Comparison of ENCODE assay signal across 10 cellular contexts in genomic region chr9:97895695-97896332, GRCh38. TPM values are rescaled to one million over a fixed set of nuclear protein-coding genes. Genes with fewer than 3 reads are reported as not detected.
DNase-seq lines count a peak whose midpoint lies in the region.
"Had no signal": no experiment of that assay in that cellular context is flagged by ENCODE, and none has a peak within 500 bp of the region (broad histone marks: within the 10 kb centered on the region; RNA-seq: fewer than 3 reads in every experiment).

No MANE protein-coding gene starts in this region.

- CTCF ChIA-PET in activated naive CD4-positive, alpha-beta T cell treated with anti-CD3 and anti-CD28 coated beads for 36 hours (lab: Charles Lee) = interaction anchor here (0.7 to 12.9 kb wide), 9 partner anchors 7 to 182 kb away, joined by 3 to 170 read pairs (median 3); partner anchors contain the start of gene TRMO

- intact Hi-C loops in activated naive CD4-positive, alpha-beta T cell treated with anti-CD3 and anti-CD28 coated beads for 36 hours (cut with micrococcal nuclease) = no loop called here
- intact Hi-C loops in dendritic cell treated with granulocyte-macrophage colony-stimulating factor and Interleukin-4, amounts not matched to agents 40 ng/mL and 50 ng/mL, for 4 days (cut with micrococcal nuclease) = no loop called here

- 0 out of 2 replicates have a peak, but pooled peaks cover 2% of the 10 kb centered on the region for H3K9me3 ChIP-seq in MG63
- H3K9me3 ChIP-seq: tibial artery had no signal

- DNase-seq in activated naive CD4-positive, alpha-beta T cell treated with anti-CD3 and anti-CD28 coated beads for 36 hours = peak; percentile 64
- DNase-seq in activated naive CD4-positive, alpha-beta T cell (lab: John Stamatoyannopoulos, UW) = no peak
- DNase-seq in MG63 (peak; percentile 8), stromal cell of bone marrow (ENCODE audit: low read depth) (peak; percentile 25), NCI-H748 (lab: John Stamatoyannopoulos, UW; ENCODE audit: unreplicated experiment) (no peak), NCI-H1105 (lab: John Stamatoyannopoulos, UW) (no peak)
- no peak for DNase-seq in activated effector memory CD4-positive, alpha-beta T cell treated with Interleukin-2 at 50 U/mL for 16 hours
- DNase-seq: tibial artery had no signal

- no peaks in the 10 kb centered on the region for H3K27me3 ChIP-seq in MG63
- H3K27me3 ChIP-seq: tibial artery had no signal

- peaks cover 28% of the 10 kb centered on the region for H3K4me1 Mint-ChIP-seq in activated naive CD4-positive, alpha-beta T cell treated with anti-CD3 and anti-CD28 coated beads for 36 hours (ENCODE audit: low read depth)
- H3K4me1 Mint-ChIP-seq in dendritic cell treated with granulocyte-macrophage colony-stimulating factor and Interleukin-4, amounts not matched to agents 40 ng/mL and 50 ng/mL, for 4 days (ENCODE audit: low read depth) = peaks cover 12% of the 10 kb centered on the region

- no peaks in the 10 kb centered on the region for H3K36me3 Mint-ChIP-seq in activated naive CD4-positive, alpha-beta T cell treated with anti-CD3 and anti-CD28 coated beads for 36 hours (ENCODE audit: low read depth)
- H3K36me3 Mint-ChIP-seq in dendritic cell treated with granulocyte-macrophage colony-stimulating factor and Interleukin-4, amounts not matched to agents 40 ng/mL and 50 ng/mL, for 4 days (ENCODE audit: low read depth) = peaks cover 34% of the 10 kb centered on the region

- H3K36me3 ChIP-seq in MG63 = peaks cover 6% of the 10 kb centered on the region; the same call in 1 of the 2 replicates

- no peak overlapping the region for H3K4me3 ChIP-seq in MG63
- H3K4me3 ChIP-seq: tibial artery had no signal

- H3K27me3 Mint-ChIP-seq in activated naive CD4-positive, alpha-beta T cell treated with anti-CD3 and anti-CD28 coated beads for 36 hours (ENCODE audit: low read depth) = no peaks in the 10 kb centered on the region
- H3K27me3 Mint-ChIP-seq in dendritic cell treated with granulocyte-macrophage colony-stimulating factor and Interleukin-4, amounts not matched to agents 40 ng/mL and 50 ng/mL, for 4 days = no peaks in the 10 kb centered on the region

- peaks cover 3% of the 10 kb centered on the region for H3K9me3 Mint-ChIP-seq in activated naive CD4-positive, alpha-beta T cell treated with anti-CD3 and anti-CD28 coated beads for 36 hours
- H3K9me3 Mint-ChIP-seq in dendritic cell treated with granulocyte-macrophage colony-stimulating factor and Interleukin-4, amounts not matched to agents 40 ng/mL and 50 ng/mL, for 4 days = no peaks in the 10 kb centered on the region

- no peak overlapping the region for H3K27ac Mint-ChIP-seq in activated naive CD4-positive, alpha-beta T cell treated with anti-CD3 and anti-CD28 coated beads for 36 hours
- H3K27ac Mint-ChIP-seq in dendritic cell treated with granulocyte-macrophage colony-stimulating factor and Interleukin-4, amounts not matched to agents 40 ng/mL and 50 ng/mL, for 4 days = peak overlapping the region; percentile 36

- H3K4me3 Mint-ChIP-seq in activated naive CD4-positive, alpha-beta T cell treated with anti-CD3 and anti-CD28 coated beads for 36 hours = no peak overlapping the region
- H3K4me3 Mint-ChIP-seq in dendritic cell treated with granulocyte-macrophage colony-stimulating factor and Interleukin-4, amounts not matched to agents 40 ng/mL and 50 ng/mL, for 4 days = no peak overlapping the region

RNA-seq across cellular contexts. Expression of gene TRMO, which starts 26.5 kb away (rescaled TPM):
- 10 to 100 TPM; 10.7 to 10.8 TPM for total RNA-seq in activated naive CD4-positive, alpha-beta T cell treated with anti-CD3 and anti-CD28 coated beads for 36 hours
- total RNA-seq in MG63 (2014; rRNA removed; shearing (Covaris generic); ENCODE audit: low replicate concordance) = 16.1 and 33.5 TPM in 2 replicates

RNA-seq across cellular contexts. Expression of gene HEMGN, which starts 42.2 kb away (rescaled TPM):
- 1 to 10 TPM; 1.8 to 1.9 TPM for total RNA-seq in activated naive CD4-positive, alpha-beta T cell treated with anti-CD3 and anti-CD28 coated beads for 36 hours
- not detected in 2 replicates for total RNA-seq in MG63 (2014; rRNA removed; shearing (Covaris generic); ENCODE audit: low replicate concordance)
- total RNA-seq: kidney epithelial cell had no signal

RNA-seq across cellular contexts. Expression of gene FOXE1, which starts 42.8 kb away (rescaled TPM):
- total RNA-seq in activated naive CD4-positive, alpha-beta T cell treated with anti-CD3 and anti-CD28 coated beads for 36 hours = under 1 TPM; 0.10 TPM
- not detected in 2 replicates for total RNA-seq in MG63 (2014; rRNA removed; shearing (Covaris generic); ENCODE audit: low replicate concordance)

Comparison
In these comparisons a context has a peak if more than half of its experiments do, and no peak if none do; other contexts are left out.
1. DNase-seq: peak in activated naive CD4-positive, alpha-beta T cell treated with anti-CD3 and anti-CD28 coated beads for 36 hours (single experiment), MG63 (single experiment) and stromal cell of bone marrow (single experiment); none in activated naive CD4-positive, alpha-beta T cell (0 of 4), NCI-H748 (single experiment), NCI-H1105 (single experiment) and activated effector memory CD4-positive, alpha-beta T cell treated with Interleukin-2 at 50 U/mL for 16 hours (single experiment).